ENCODE assay signal across 22 cellular contexts in the genomic region with DNA sequence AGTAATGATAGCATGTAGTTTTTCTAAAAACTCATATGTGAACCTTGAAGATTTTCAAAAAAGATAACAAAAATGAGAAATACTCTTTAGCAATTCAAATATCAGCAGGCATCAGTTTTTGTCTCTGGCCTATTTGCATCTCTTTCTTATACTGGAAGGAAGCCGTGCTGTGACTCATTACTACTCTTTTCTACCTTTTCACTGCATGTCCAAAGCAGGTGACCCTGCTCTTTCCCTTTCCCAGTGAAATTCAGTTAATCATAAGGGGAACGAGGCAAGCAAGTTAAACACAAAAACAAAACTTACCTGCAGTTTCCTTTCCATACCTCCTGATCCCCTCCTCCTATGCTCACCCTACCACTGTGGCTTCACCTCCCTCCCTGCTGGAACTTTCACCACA. TPM values are rescaled to one million over a fixed set of nuclear protein-coding genes. Genes with fewer than 3 reads are reported as not detected.
DNase-seq lines count a peak whose midpoint lies in the region; ATAC-seq and TF ChIP-seq lines count a peak whose summit lies in the region.
"Had no signal": no experiment of that assay in that cellular context is flagged by ENCODE, and none has a peak within 500 bp of the region (broad histone marks: within the 10 kb centered on the region; RNA-seq: fewer than 3 reads in every experiment).

No MANE protein-coding gene starts in this region.

- intact Hi-C loops in body of pancreas (cut with DNase I): no loop called here

- WGBS in body of pancreas, 2 donors: 47 to 58% methylated on average over 2 of the region's 2 CpGs

- H3K27ac ChIP-seq in iPS-18a (ENCODE audit: low read length) (peak overlapping the region; percentile 30), body of pancreas (no peak overlapping the region)
- H3K27ac ChIP-seq: 22Rv1, colonic mucosa had no signal

- ATAC-seq in body of pancreas (no peak), HG03196 (IDR thresholded peaks at IDR 0.05; ENCODE audit: unreplicated experiment) (no peak)
- ATAC-seq: activated T-cell treated with anti-CD3 and anti-CD28 coated beads, Interleukin-2, amount 50 U/mL, for 72 hours; GM12878 had no signal

- H3K4me3 ChIP-seq in iPS-18a (ENCODE audit: low read length) (peak overlapping the region; percentile 38), body of pancreas (no peak overlapping the region)
- H3K4me3 ChIP-seq: colonic mucosa, GM12878 had no signal

- H3K4me1 ChIP-seq in iPS-18a (ENCODE audit: control insufficient read depth, low read depth, low read length) (peaks cover 21% of the 10 kb centered on the region), body of pancreas (no peaks in the 10 kb centered on the region)
- H3K4me1 ChIP-seq: colonic mucosa had no signal

- H3K36me3 ChIP-seq in iPS-18a (ENCODE audit: control insufficient read depth, low read depth, low read length) (no peaks in the 10 kb centered on the region), body of pancreas (replicated peaks in 1 of 2; ENCODE audit: insufficient read depth in 1 of 2, low read depth in 2 of 2) (no peaks in the 10 kb centered on the region)
- H3K36me3 ChIP-seq: colonic mucosa had no signal

- no peaks in the 10 kb centered on the region for H3K27me3 ChIP-seq in iPS-18a (ENCODE audit: control insufficient read depth, insufficient read depth, low read length)
- no peaks in the 10 kb centered on the region for H3K27me3 ChIP-seq in body of pancreas
- H3K27me3 ChIP-seq: colonic mucosa had no signal

- no peak for TF ChIP-seq CTCF in body of pancreas (IDR thresholded peaks at IDR 0.05)

- DNase-seq in DMS53 (lab: John Stamatoyannopoulos, UW): peak; percentile 47
- DNase-seq in DMS53 treated with DMSO at 0.1 percent for 48 hours (lab: John Stamatoyannopoulos, UW; ENCODE audit: unreplicated experiment): no peak
- peak; percentile 11 for DNase-seq in NCI-H526 treated with DMSO at 0.1 percent for 48 hours (lab: John Stamatoyannopoulos, UW)
- no peak for DNase-seq in T1000 (lab: John Stamatoyannopoulos, UW)
- DNase-seq in body of pancreas: no peak
- no peak for DNase-seq in NOMO-1 treated with dmso at 0.1 percent for 144 hours (lab: John Stamatoyannopoulos, UW; ENCODE audit: unreplicated experiment)
- DNase-seq: activated naive CD4-positive, alpha-beta T cell treated with anti-CD3 and anti-CD28 coated beads, Interleukin-2, amount 10 ng/mL, durations not matched to agents 7 days and 5 days; activated T-cell treated with anti-CD3 and anti-CD28 coated beads, Interleukin-2, amount 50 U/mL, for 72 hours; CD8-positive, alpha-beta memory T cell; colonic mucosa; head of caudate nucleus; NCI-H524 treated with DMSO at 0.1 percent for 48 hours; stimulated activated naive CD4-positive, alpha-beta T cell treated with Interleukin-2 at 50 U/mL for 16 hours had no signal

- no peak for TF ChIP-seq POLR2A in body of pancreas (IDR thresholded peaks at IDR 0.05)

- H3K9me3 ChIP-seq in iPS-18a (ENCODE audit: control insufficient read depth, low read depth, low read length): no peaks in the 10 kb centered on the region
- no peaks in the 10 kb centered on the region for H3K9me3 ChIP-seq in body of pancreas
- H3K9me3 ChIP-seq: colonic mucosa had no signal

- no peak overlapping the region for H3K9ac ChIP-seq in iPS-18a (ENCODE audit: low read length)

RNA-seq across cellular contexts. Expression of gene SPATA4, which starts 9.3 kb away (rescaled TPM):
- not detected for total RNA-seq in body of pancreas
- total RNA-seq: activated CD8-positive, alpha-beta memory T cell treated with anti-CD3 and anti-CD28 coated beads for 36 hours; activated T-cell treated with anti-CD3 and anti-CD28 coated beads, Interleukin-2, amount 50 U/mL, for 72 hours; CD8-positive, alpha-beta memory T cell; colonic mucosa; GM12878; HT1080; lower leg skin; mononuclear cell; OCI-LY7 had no signal

Comparison
In these comparisons a context has a peak if more than half of its experiments do, and no peak if none do; other contexts are left out.
1. DNase-seq: peak in DMS53 (single experiment) and NCI-H526 treated with DMSO at 0.1 percent for 48 hours (single experiment); none in DMS53 treated with DMSO at 0.1 percent for 48 hours (single experiment), T1000 (single experiment), body of pancreas (0 of 4) and NOMO-1 treated with dmso at 0.1 percent for 144 hours (single experiment).